ENCODE assay signal across 26 cellular contexts in genomic region chr12:47711448-47711847, GRCh38. TPM values are rescaled to one million over a fixed set of nuclear protein-coding genes. Genes with fewer than 3 reads are reported as not detected.
"Had no signal": no experiment of that assay in that cellular context is flagged by ENCODE, and none has a peak within 500 bp of the region (broad histone marks: within the 10 kb centered on the region; RNA-seq: fewer than 3 reads in every experiment).

No MANE protein-coding gene starts in this region.

- H3K27me3 ChIP-seq: esophagus squamous epithelium, foreskin keratinocyte, right atrium auricular region, sigmoid colon, stomach, transverse colon had no signal

- H3K27ac ChIP-seq: epithelial cell of prostate, esophagus squamous epithelium, foreskin keratinocyte, left ventricle myocardium inferior, lower lobe of right lung, right atrium auricular region, sigmoid colon, skin epidermis, stomach, thoracic aorta, transverse colon had no signal

- H3K4me3 Mint-ChIP-seq: immature natural killer cell, nephron had no signal

- H3K4me3 ChIP-seq: esophagus squamous epithelium, left ventricle myocardium inferior, lower lobe of right lung, right atrium auricular region, sigmoid colon, skin epidermis, stomach, thoracic aorta, transverse colon had no signal

- H3K9me3 Mint-ChIP-seq: immature natural killer cell, naive B cell, nephron had no signal

- H3K27me3 Mint-ChIP-seq: naive B cell had no signal

- H3K27ac Mint-ChIP-seq: immature natural killer cell, nephron had no signal

- DNase-seq: cortex of kidney; effector memory CD4-positive, alpha-beta T cell; esophagus squamous epithelium; foreskin keratinocyte; immature natural killer cell; kidney; left cardiac atrium; left ventricle myocardium inferior; lower lobe of right lung; mesenchymal stem cell; naive B cell; posterior cingulate gyrus; sigmoid colon; stimulated activated CD4-positive, alpha-beta T cell treated with anti-CD3 and anti-CD28 coated beads, Interleukin-2, amount 100 ng/mL, for 24 hours; stimulated activated CD4-positive, alpha-beta T cell treated with anti-CD3 and anti-CD28 coated beads, Interleukin-4, amount 100 ng/mL, for 4 hours; stimulated activated naive CD4-positive, alpha-beta T cell; stomach; substantia nigra; transverse colon had no signal

- H3K9me3 ChIP-seq: esophagus squamous epithelium, left ventricle myocardium inferior, lower lobe of right lung, right atrium auricular region, sigmoid colon, stomach, thoracic aorta, transverse colon had no signal

- ATAC-seq: foreskin keratinocyte, left cardiac atrium, lower lobe of right lung had no signal

- H3K36me3 Mint-ChIP-seq: immature natural killer cell, naive B cell had no signal

- H3K36me3 ChIP-seq: left ventricle myocardium inferior, lower lobe of right lung, right atrium auricular region, sigmoid colon, stomach, thoracic aorta, transverse colon had no signal

RNA-seq across cellular contexts. Expression of gene ENDOU, which starts 13.8 kb away (rescaled TPM):
- total RNA-seq: lower lobe of right lung, osteoblast, urinary bladder had no signal
- polyA plus RNA-seq: immature natural killer cell had no signal
